In genomic region chr3:46537789-46538188, GRCh38 we compare ENCODE assay signal across 21 cellular contexts. TPM values are rescaled to one million over a fixed set of nuclear protein-coding genes. Genes with fewer than 3 reads are reported as not detected.
DNase-seq lines count a peak whose midpoint lies in the region; ATAC-seq and TF ChIP-seq lines count a peak whose summit lies in the region.
"Had no signal": no experiment of that assay in that cellular context is flagged by ENCODE, and none has a peak within 500 bp of the region (broad histone marks: within the 10 kb centered on the region; RNA-seq: fewer than 3 reads in every experiment).

No MANE protein-coding gene starts in this region.

- POLR2A ChIA-PET in IMR-90 (lab: Charles Lee; ENCODE audit: unreplicated experiment): no interaction called here
- POLR2A ChIA-PET in activated CD4-positive, alpha-beta memory T cell treated with anti-CD3 and anti-CD28 coated beads for 36 hours (lab: Charles Lee): no interaction called here

- no CpG with 5 or more reads among the region's 5 CpGs for WGBS in IMR-90 (ENCODE audit: extremely low coverage in 2 of 2, insufficient read length in 1 of 2), 2 experiments

- peaks cover 44% of the 10 kb centered on the region for H3K4me1 Mint-ChIP-seq in T-helper 1 cell treated with Interleukin-12 subunit alpha and Interleukin-12 subunit beta and Interleukin-4 antibody, amounts not matched to agents 30 μg/mL and 1 μg/mL, for 36 hours (ENCODE audit: low read depth)
- H3K4me1 Mint-ChIP-seq in activated CD4-positive, alpha-beta memory T cell treated with anti-CD3 and anti-CD28 coated beads for 36 hours (ENCODE audit: low read depth): peaks cover 56% of the 10 kb centered on the region
- H3K4me1 Mint-ChIP-seq in naive B cell: peaks cover 44 to 79% (median 66%) of the 10 kb centered on the region in 3 donors

- peak overlapping the region; percentile 76 for H2BK120ac ChIP-seq in IMR-90 (ENCODE audit: low read depth, low read length)

- BruUV-seq in IMR-90 (replicated peaks; lab: Mats Ljungman, UMichigan): no TSS peak

- no peaks in the 10 kb centered on the region for H3K9me3 ChIP-seq in IMR-90 (ENCODE audit: control insufficient read depth, insufficient read depth, low read length)

- no peak overlapping the region for H3K4me2 ChIP-seq in IMR-90 (ENCODE audit: low read depth, low read length)

- H2BK15ac ChIP-seq in IMR-90 (ENCODE audit: low read depth, low read length): peak overlapping the region; percentile 70; the same call in 2 of the 3 replicates

- peaks cover 8% of the 10 kb centered on the region for H3K9me3 Mint-ChIP-seq in T-helper 1 cell treated with Interleukin-12 subunit alpha and Interleukin-12 subunit beta and Interleukin-4 antibody, amounts not matched to agents 30 μg/mL and 1 μg/mL, for 36 hours
- H3K9me3 Mint-ChIP-seq in activated CD4-positive, alpha-beta memory T cell treated with anti-CD3 and anti-CD28 coated beads for 36 hours: no peaks in the 10 kb centered on the region
- H3K9me3 Mint-ChIP-seq in naive B cell: peaks cover 0 to 5% (median 0%) of the 10 kb centered on the region in 7 donors

- TF ChIP-seq POLR2A in IMR-90 (IDR thresholded peaks at IDR 0.05; ENCODE audit: low read depth, low read length): no peak

- peak overlapping the region; percentile 51; the same call in 1 of the 2 replicates for H3K18ac ChIP-seq in IMR-90 (ENCODE audit: low read depth, low read length)

- peak overlapping the region; percentile 64 for H3K14ac ChIP-seq in IMR-90 (replicated peaks; ENCODE audit: low read depth, low read length)

- H2AK9ac ChIP-seq in IMR-90 (replicated peaks; ENCODE audit: low read depth, low read length, poor library complexity): peak overlapping the region; percentile 9

- peak; percentile 7; the same call in 1 of the 2 replicates for ATAC-seq in IMR-90 (ENCODE audit: low read depth)
- no peak for ATAC-seq in naive B cell (ENCODE audit: low read depth in 2 of 2)

- H3K4me3 Mint-ChIP-seq in T-helper 1 cell treated with Interleukin-12 subunit alpha and Interleukin-12 subunit beta and Interleukin-4 antibody, amounts not matched to agents 30 μg/mL and 1 μg/mL, for 36 hours: peak overlapping the region; percentile 66
- H3K4me3 Mint-ChIP-seq in activated CD4-positive, alpha-beta memory T cell treated with anti-CD3 and anti-CD28 coated beads for 36 hours: no peak overlapping the region
- peak overlapping the region in 6 of 8 donors; percentile 16 to 88 (median 68) for H3K4me3 Mint-ChIP-seq in naive B cell
- H3K4me3 Mint-ChIP-seq: mesothelial cell of epicardium had no signal

- H3K36me3 Mint-ChIP-seq in T-helper 1 cell treated with Interleukin-12 subunit alpha and Interleukin-12 subunit beta and Interleukin-4 antibody, amounts not matched to agents 30 μg/mL and 1 μg/mL, for 36 hours (ENCODE audit: low read depth): peaks cover 4% of the 10 kb centered on the region
- H3K36me3 Mint-ChIP-seq in activated CD4-positive, alpha-beta memory T cell treated with anti-CD3 and anti-CD28 coated beads for 36 hours: no peaks in the 10 kb centered on the region
- peaks cover 0 to 7% of the 10 kb centered on the region in 2 donors for H3K36me3 Mint-ChIP-seq in naive B cell
- H3K36me3 Mint-ChIP-seq: mesothelial cell of epicardium had no signal

- peak overlapping the region; percentile 55 for H3K4ac ChIP-seq in IMR-90 (ENCODE audit: low read depth, low read length)

- peak overlapping the region; percentile 86; the same call in 1 of the 2 replicates for H2AK5ac ChIP-seq in IMR-90 (ENCODE audit: low read depth, low read length)

- H3K36me3 ChIP-seq in IMR-90 (ENCODE audit: control insufficient read depth, insufficient read depth, low read length): peaks cover 15% of the 10 kb centered on the region; the same call in 1 of the 2 replicates

- in situ Hi-C loops in IMR-90 (cut with MboI; ENCODE audit: low sequenced_read_pairs): no loop called here

- H3K27me3 ChIP-seq in IMR-90 (ENCODE audit: control insufficient read depth, insufficient read depth, low read length): no peaks in the 10 kb centered on the region

- H3K27ac ChIP-seq in IMR-90 (ENCODE audit: insufficient read depth, low read length): no peak overlapping the region
- H3K27ac ChIP-seq: 22Rv1, C4-2B had no signal

- H2BK5ac ChIP-seq in IMR-90 (ENCODE audit: low read depth, low read length, poor library complexity, severe bottlenecking): peak overlapping the region; percentile 69

- TF ChIP-seq RAD21 in IMR-90 (IDR thresholded peaks at IDR 0.05; ENCODE audit: low read length): no peak

- H3K27ac Mint-ChIP-seq in T-helper 1 cell treated with Interleukin-12 subunit alpha and Interleukin-12 subunit beta and Interleukin-4 antibody, amounts not matched to agents 30 μg/mL and 1 μg/mL, for 36 hours: peak overlapping the region; percentile 91
- peak overlapping the region; percentile 40 for H3K27ac Mint-ChIP-seq in activated CD4-positive, alpha-beta memory T cell treated with anti-CD3 and anti-CD28 coated beads for 36 hours
- peak overlapping the region in 4 of 6 donors; percentile 67 to 98 (median 94) for H3K27ac Mint-ChIP-seq in naive B cell
- H3K27ac Mint-ChIP-seq: mesothelial cell of epicardium had no signal

- peaks cover 27% of the 10 kb centered on the region for H3K9me1 ChIP-seq in IMR-90 (ENCODE audit: insufficient read depth, low read length)

- peak overlapping the region in 1 of 2 experiments; percentile 71; a peak in 3 of 4 replicates for H4K8ac ChIP-seq in IMR-90 (ENCODE audit: low read depth in 2 of 2, low read length in 2 of 2)

- no peaks in the 10 kb centered on the region for H4K20me1 ChIP-seq in IMR-90 (ENCODE audit: insufficient read depth, low read length)

- intact Hi-C loops in IMR-90 (cut with micrococcal nuclease): no loop called here
- intact Hi-C loops in activated CD4-positive, alpha-beta memory T cell treated with anti-CD3 and anti-CD28 coated beads for 36 hours (cut with micrococcal nuclease): loop anchor here (5.0 kb wide), 2 partner anchors 50 to 245 kb away; no protein-coding TSS in a partner anchor

- TF ChIP-seq CTCF in IMR-90 (conservative IDR thresholded peaks at IDR 0.05; ENCODE audit: low read depth, low read length): no peak

- no peak overlapping the region for H3K56ac ChIP-seq in IMR-90 (ENCODE audit: extremely low read depth, insufficient read depth, low read length)

- H3K9ac ChIP-seq in IMR-90 (ENCODE audit: low read depth, low read length): no peak overlapping the region

- peaks cover 55% of the 10 kb centered on the region for H3K27me3 Mint-ChIP-seq in T-helper 1 cell treated with Interleukin-12 subunit alpha and Interleukin-12 subunit beta and Interleukin-4 antibody, amounts not matched to agents 30 μg/mL and 1 μg/mL, for 36 hours (ENCODE audit: low read depth)
- H3K27me3 Mint-ChIP-seq in activated CD4-positive, alpha-beta memory T cell treated with anti-CD3 and anti-CD28 coated beads for 36 hours: no peaks in the 10 kb centered on the region
- peaks cover 15 to 34% (median 31%) of the 10 kb centered on the region in 3 donors for H3K27me3 Mint-ChIP-seq in naive B cell

- H3K23ac ChIP-seq in IMR-90 (ENCODE audit: low read depth, low read length): peak overlapping the region; percentile 85

- H4K91ac ChIP-seq in IMR-90 (ENCODE audit: insufficient read depth, low read depth, low read length): peak overlapping the region; percentile 80

- no peak overlapping the region for H3K4me3 ChIP-seq in IMR-90 (ENCODE audit: insufficient read depth, low read depth, low read length)

- CTCF ChIA-PET in IMR-90 (lab: Yijun Ruan, JAX): interaction anchor here (0.7 to 1.2 kb wide), 3 partner anchors 21 to 991 kb away, joined by 3 to 6 read pairs (median 3); no protein-coding TSS in a partner anchor
- CTCF ChIA-PET in activated CD4-positive, alpha-beta memory T cell treated with anti-CD3 and anti-CD28 coated beads for 36 hours (lab: Charles Lee): interaction anchor here (1.3 to 5.1 kb wide), 4 partner anchors 20 to 130 kb away, joined by 3 to 43 read pairs (median 4); partner anchors contain the start of genes CCR5AS and CCRL2

- peak overlapping the region; percentile 83 for H2BK20ac ChIP-seq in IMR-90 (ENCODE audit: low read depth, low read length)

- DNase-seq in T-helper 1 cell (no peak), IMR-90 (no peak), naive B cell (no peak), mesenteric fat pad (ENCODE audit: low spot score) (no peak), cerebellar nuclear complex (lab: John Stamatoyannopoulos, UW) (no peak), NCI-H2227 (lab: John Stamatoyannopoulos, UW; ENCODE audit: unreplicated experiment) (no peak)
- DNase-seq in activated CD4-positive, alpha-beta memory T cell treated with anti-CD3 and anti-CD28 coated beads for 36 hours: no peak
- DNase-seq: DMS79; kidney; NCI-H1092; NCI-H2171; occipital lobe; Right ventricle myocardium superior; stimulated activated CD4-positive, alpha-beta T cell treated with anti-CD3 and anti-CD28 coated beads, Interleukin-4, amount 100 ng/mL, for 4 hours; T-helper 9 cell; trophoblast cell had no signal

- H3K79me1 ChIP-seq in IMR-90 (ENCODE audit: low read depth in 1 of 2, low read length in 2 of 2): peaks cover 0 to 2% of the 10 kb centered on the region in 2 experiments; a peak in 1 of 4 replicates

- H3K4me1 ChIP-seq in IMR-90 (ENCODE audit: control insufficient read depth, insufficient read depth, low read length): peaks cover 20% of the 10 kb centered on the region

- H2AFZ ChIP-seq in IMR-90 (replicated peaks; ENCODE audit: low read length, poor library complexity): peak overlapping the region; percentile 40

- H4K5ac ChIP-seq in IMR-90 (ENCODE audit: low read depth, low read length): peak overlapping the region; percentile 1; the same call in 1 of the 2 replicates

- dilution Hi-C loops in IMR-90 (cut with HindIII; ENCODE audit: low sequenced_read_pairs, unreplicated experiment): no loop called here

TF ChIP-seq in IMR-90, 13 proteins besides CTCF, POLR2A, EP300 and RAD21 (continues in another document):
- TF ChIP-seq CHD1 (IDR thresholded peaks at IDR 0.05; ENCODE audit: low read depth, low read length) (no peak), MXI1 (IDR thresholded peaks at IDR 0.05; ENCODE audit: borderline replicate concordance, low read depth, low read length) (no peak), MAFK (IDR thresholded peaks at IDR 0.05; ENCODE audit: low read depth, low read length) (no peak)

RNA-seq across cellular contexts. Expression of gene LRRC2, which starts 28.3 kb away (rescaled TPM):
- total RNA-seq in IMR-90 (2012; rRNA removed) (4.1 and 4.7 TPM in 2 replicates), mesenteric fat pad (2.1 TPM)
- polyA plus RNA-seq in IMR-90 (2012; rRNA removed) (2.5 and 2.9 TPM in 2 replicates), naive B cell (ENCODE audit: low read depth in 6 of 6) (not detected)
- 0.96 and 1.2 TPM in 2 replicates for polyA plus RNA-seq in IMR-90 (2012; cell fraction: cytosol; rRNA removed)
- 0.75 and 3.6 TPM in 2 replicates for polyA plus RNA-seq in IMR-90 (2012; cell fraction: nucleus; rRNA removed; ENCODE audit: low replicate concordance)
- not detected for total RNA-seq in activated CD4-positive, alpha-beta memory T cell treated with anti-CD3 and anti-CD28 coated beads for 36 hours

RNA-seq across cellular contexts. Expression of gene RTP3, which starts 40.0 kb away (rescaled TPM):
- 0.18 TPM in 1 of 2 replicates, not detected in the other for total RNA-seq in IMR-90 (2012; rRNA removed)
- polyA plus RNA-seq in IMR-90 (2012; rRNA removed): 0.10 and 0.26 TPM in 2 replicates
- 0.05 TPM in 1 of 2 replicates, not detected in the other for polyA plus RNA-seq in IMR-90 (2012; cell fraction: cytosol; rRNA removed)
- polyA plus RNA-seq in IMR-90 (2012; cell fraction: nucleus; rRNA removed; ENCODE audit: low replicate concordance): 0.08 TPM in 1 of 2 replicates, not detected in the other
- total RNA-seq in activated CD4-positive, alpha-beta memory T cell treated with anti-CD3 and anti-CD28 coated beads for 36 hours: not detected
- not detected for polyA plus RNA-seq in naive B cell (ENCODE audit: low read depth in 6 of 6)
- not detected for total RNA-seq in mesenteric fat pad
- total RNA-seq: fibroblast of lung, kidney, mesothelial cell of epicardium, occipital lobe, Right ventricle myocardium superior had no signal
- polyA plus RNA-seq: fibroblast of lung had no signal

Comparison
In these comparisons a context has a peak if more than half of its experiments do, and no peak if none do; other contexts are left out.
1. H3K27ac Mint-ChIP-seq: peak in every context shown above with its lines; median percentile 94 in naive B cell; 91 in T-helper 1 cell treated with Interleukin-12 subunit alpha and Interleukin-12 subunit beta and Interleukin-4 antibody, amounts not matched to agents 30 μg/mL and 1 μg/mL, for 36 hours; 40 in activated CD4-positive, alpha-beta memory T cell treated with anti-CD3 and anti-CD28 coated beads for 36 hours.